3 cellular contexts compared by ENCODE assay signal in genomic region chr1:170170513-170170912, GRCh38. TPM values are rescaled to one million over a fixed set of nuclear protein-coding genes. Genes with fewer than 3 reads are reported as not detected.
"Had no signal": no experiment of that assay in that cellular context is flagged by ENCODE, and none has a peak within 500 bp of the region (broad histone marks: within the 10 kb centered on the region; RNA-seq: fewer than 3 reads in every experiment).

No MANE protein-coding gene starts in this region.

RNA-seq across cellular contexts. Expression of gene NTMT2, which starts 24.8 kb away (rescaled TPM):
- total RNA-seq: LHCN-M2, M059J, MCF 10A had no signal
